In the genomic region with DNA sequence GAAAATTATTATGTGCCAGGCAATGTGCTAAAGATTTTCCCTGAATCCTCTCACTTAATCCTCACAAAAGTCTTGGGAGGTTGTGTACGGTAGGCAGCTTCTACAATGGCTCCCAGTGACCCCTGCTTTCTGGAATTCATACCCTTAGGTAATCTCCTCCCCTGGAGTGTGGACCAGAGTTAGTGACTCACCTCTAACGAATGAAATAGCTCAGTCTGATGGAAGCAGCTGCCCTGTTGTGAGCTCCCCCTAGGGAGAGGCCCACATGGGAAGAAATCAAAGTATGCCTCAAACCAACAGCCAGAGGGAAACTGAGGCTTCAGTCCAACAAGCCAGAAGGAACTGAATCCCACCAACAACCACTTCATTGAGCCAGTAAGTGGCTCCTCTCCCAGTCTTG, we compare ENCODE assay signal across 24 cellular contexts.
DNase-seq lines count a peak whose midpoint lies in the region; ATAC-seq and TF ChIP-seq lines count a peak whose summit lies in the region.
"Had no signal": no experiment of that assay in that cellular context is flagged by ENCODE, and none has a peak within 500 bp of the region (broad histone marks: within the 10 kb centered on the region; RNA-seq: fewer than 3 reads in every experiment).

No MANE protein-coding gene starts in this region.

- peak overlapping the region; percentile 41 for H3K4ac ChIP-seq in trophoblast cell (ENCODE audit: low read depth, low read length)

- H4K8ac ChIP-seq in trophoblast cell (ENCODE audit: low read depth, low read length): peak overlapping the region; percentile 62

- TF ChIP-seq CTCF in PC-3 (conservative IDR thresholded peaks at IDR 0.05; ENCODE audit: low read depth, low read length) (no peak), choroid plexus epithelial cell (conservative IDR thresholded peaks at IDR 0.05; ENCODE audit: low read depth, low read length) (no peak), sigmoid colon (IDR thresholded peaks at IDR 0.05) (no peak)

- H3K79me1 ChIP-seq in trophoblast cell (ENCODE audit: low read length): peaks cover 21% of the 10 kb centered on the region

- H3K4me3 ChIP-seq in PC-3 (ENCODE audit: low read length): no peak overlapping the region
- H3K4me3 ChIP-seq in choroid plexus epithelial cell (ENCODE audit: low read depth, low read length): no peak overlapping the region
- no peak overlapping the region for H3K4me3 ChIP-seq in trophoblast cell (ENCODE audit: low read depth, low read length)
- H3K4me3 ChIP-seq in sigmoid colon: no peak overlapping the region
- H3K4me3 ChIP-seq: BLaER1, dorsolateral prefrontal cortex had no signal

- ATAC-seq in PC-3: no peak
- ATAC-seq: activated CD8-positive, alpha-beta T cell treated with anti-CD3 and anti-CD28 coated beads for 36 hours had no signal

- no TSS peak for BruUV-seq in PC-3 (replicated peaks; lab: Mats Ljungman, UMichigan)

- H3K36me3 ChIP-seq in PC-3 (ENCODE audit: low read depth, low read length): no peaks in the 10 kb centered on the region
- H3K36me3 ChIP-seq in trophoblast cell (ENCODE audit: control insufficient read depth in 1 of 2, insufficient read depth in 2 of 2, low read length in 2 of 2): peaks cover 0 to 2% of the 10 kb centered on the region in 2 experiments
- H3K36me3 ChIP-seq in sigmoid colon: no peaks in the 10 kb centered on the region
- H3K36me3 ChIP-seq: BLaER1 had no signal

- POLR2A ChIA-PET in PC-3 (lab: Charles Lee; ENCODE audit: unreplicated experiment): no interaction called here
- POLR2A ChIA-PET in activated CD4-positive, alpha-beta memory T cell treated with anti-CD3 and anti-CD28 coated beads for 36 hours (lab: Charles Lee): no interaction called here

- no peaks in the 10 kb centered on the region for H3K9me3 Mint-ChIP-seq in activated CD4-positive, alpha-beta memory T cell treated with anti-CD3 and anti-CD28 coated beads for 36 hours
- no peaks in the 10 kb centered on the region for H3K9me3 Mint-ChIP-seq in activated naive CD8-positive, alpha-beta T cell treated with anti-CD3 and anti-CD28 coated beads for 36 hours
- H3K9me3 Mint-ChIP-seq: activated CD8-positive, alpha-beta T cell treated with anti-CD3 and anti-CD28 coated beads for 36 hours; activated naive CD4-positive, alpha-beta T cell treated with anti-CD3 and anti-CD28 coated beads, Interleukin-2, amount 50 U/mL, for 24 hours; nephron had no signal

- no peaks in the 10 kb centered on the region for H3K36me3 Mint-ChIP-seq in activated CD4-positive, alpha-beta memory T cell treated with anti-CD3 and anti-CD28 coated beads for 36 hours
- no peaks in the 10 kb centered on the region for H3K36me3 Mint-ChIP-seq in activated naive CD8-positive, alpha-beta T cell treated with anti-CD3 and anti-CD28 coated beads for 36 hours
- H3K36me3 Mint-ChIP-seq: activated naive CD4-positive, alpha-beta T cell treated with anti-CD3 and anti-CD28 coated beads, Interleukin-2, amount 50 U/mL, for 24 hours had no signal

- H3K9me3 ChIP-seq in PC-3 (ENCODE audit: low read length) (no peaks in the 10 kb centered on the region), trophoblast cell (ENCODE audit: insufficient read depth, low read depth, low read length) (no peaks in the 10 kb centered on the region), sigmoid colon (no peaks in the 10 kb centered on the region)
- H3K9me3 ChIP-seq: BLaER1 had no signal

- no peaks in the 10 kb centered on the region for H3K27me3 ChIP-seq in PC-3 (ENCODE audit: low read length)
- H3K27me3 ChIP-seq in trophoblast cell (ENCODE audit: insufficient read depth, low read length): no peaks in the 10 kb centered on the region
- H3K27me3 ChIP-seq in sigmoid colon: no peaks in the 10 kb centered on the region
- H3K27me3 ChIP-seq: BLaER1 had no signal

- no CpG with 5 or more reads among the region's 2 CpGs for WGBS in trophoblast cell (ENCODE audit: extremely low coverage, insufficient coverage, insufficient read length)
- 61 to 73% methylated on average over 2 of the region's 2 CpGs for WGBS in sigmoid colon, 2 donors

- TF ChIP-seq POLR2A in sigmoid colon (IDR thresholded peaks at IDR 0.05): no peak

- no peak overlapping the region for H3K18ac ChIP-seq in trophoblast cell (ENCODE audit: low read length)

- H3K4me1 ChIP-seq in PC-3 (ENCODE audit: insufficient read depth, low read length) (no peaks in the 10 kb centered on the region), trophoblast cell (ENCODE audit: control insufficient read depth in 1 of 2, insufficient read depth in 2 of 2, low read length in 2 of 2) (peaks cover 3 to 8% of the 10 kb centered on the region in 2 experiments), sigmoid colon (no peaks in the 10 kb centered on the region)
- H3K4me1 ChIP-seq: BLaER1 had no signal

- no peaks in the 10 kb centered on the region for H3K9me2 ChIP-seq in PC-3 (replicated peaks; ENCODE audit: low read length)

- H4K91ac ChIP-seq in trophoblast cell (ENCODE audit: low read depth, low read length): peak overlapping the region; percentile 98

- H3K79me2 ChIP-seq in PC-3 (ENCODE audit: low read length) (no peaks in the 10 kb centered on the region), trophoblast cell (ENCODE audit: control insufficient read depth, insufficient read depth, low read length, poor library complexity) (no peaks in the 10 kb centered on the region)

- H3K23ac ChIP-seq in trophoblast cell (ENCODE audit: low read length): no peak overlapping the region

- no peaks in the 10 kb centered on the region for H3F3A ChIP-seq in PC-3 (ENCODE audit: low read length, unreplicated experiment)

- no peaks in the 10 kb centered on the region for H3K4me1 Mint-ChIP-seq in activated CD4-positive, alpha-beta memory T cell treated with anti-CD3 and anti-CD28 coated beads for 36 hours (ENCODE audit: low read depth)
- no peaks in the 10 kb centered on the region for H3K4me1 Mint-ChIP-seq in activated naive CD8-positive, alpha-beta T cell treated with anti-CD3 and anti-CD28 coated beads for 36 hours
- H3K4me1 Mint-ChIP-seq: activated naive CD4-positive, alpha-beta T cell treated with anti-CD3 and anti-CD28 coated beads, Interleukin-2, amount 50 U/mL, for 24 hours had no signal

- no peak overlapping the region for H3K9ac ChIP-seq in PC-3 (ENCODE audit: low read length)
- H3K9ac ChIP-seq in trophoblast cell (ENCODE audit: low read length): no peak overlapping the region
- H3K9ac ChIP-seq: BLaER1 had no signal

- no peak overlapping the region for H4K12ac ChIP-seq in trophoblast cell (ENCODE audit: low read depth, low read length)

- H2BK120ac ChIP-seq in trophoblast cell (ENCODE audit: insufficient read depth, low read length, poor library complexity): peak overlapping the region; percentile 82

- DNase-seq in EL: peak; percentile 84
- peak; percentile 8 for DNase-seq in PC-3
- peak; percentile 5 for DNase-seq in choroid plexus epithelial cell (ENCODE audit: low read depth)
- peak; percentile 57 to 74 for DNase-seq in trophoblast cell
- DNase-seq in activated CD4-positive, alpha-beta memory T cell treated with anti-CD3 and anti-CD28 coated beads for 36 hours: no peak
- DNase-seq in activated naive CD8-positive, alpha-beta T cell treated with anti-CD3 and anti-CD28 coated beads for 36 hours: no peak
- no peak for DNase-seq in sigmoid colon
- no peak for DNase-seq in HUDEP-2 (lab: John Stamatoyannopoulos, UW; ENCODE audit: unreplicated experiment in 76 of 76)
- DNase-seq: activated CD8-positive, alpha-beta T cell treated with anti-CD3 and anti-CD28 coated beads for 36 hours; activated T-cell treated with anti-CD3 and anti-CD28 coated beads, Interleukin-2, amount 50 U/mL, for 48 hours; dorsolateral prefrontal cortex; GF-D8; head of caudate nucleus; HFFc6; NCI-H187 treated with DMSO at 0.1 percent for 48 hours; posterior cingulate gyrus; SHP77; stimulated activated CD4-positive, alpha-beta T cell treated with anti-CD3 and anti-CD28 coated beads, Interleukin-4, amount 100 ng/mL, for 4 hours; substantia nigra had no signal

- peak overlapping the region; percentile 61 for H2BK12ac ChIP-seq in trophoblast cell (ENCODE audit: low read length)

- H2AK5ac ChIP-seq in trophoblast cell (ENCODE audit: low read length): no peak overlapping the region

- H4K20me1 ChIP-seq in PC-3 (ENCODE audit: low read length): no peaks in the 10 kb centered on the region
- H4K20me1 ChIP-seq: BLaER1 had no signal

- H3K27ac Mint-ChIP-seq in activated CD4-positive, alpha-beta memory T cell treated with anti-CD3 and anti-CD28 coated beads for 36 hours: no peak overlapping the region
- no peak overlapping the region for H3K27ac Mint-ChIP-seq in activated naive CD8-positive, alpha-beta T cell treated with anti-CD3 and anti-CD28 coated beads for 36 hours
- H3K27ac Mint-ChIP-seq: activated CD8-positive, alpha-beta T cell treated with anti-CD3 and anti-CD28 coated beads for 36 hours; activated naive CD4-positive, alpha-beta T cell treated with anti-CD3 and anti-CD28 coated beads, Interleukin-2, amount 50 U/mL, for 24 hours; HFFc6; nephron; T-helper 1 cell treated with Interleukin-12 subunit alpha and Interleukin-12 subunit beta and Interleukin-4 antibody, amounts not matched to agents 30 μg/mL and 1 μg/mL, for 36 hours had no signal

- no peaks in the 10 kb centered on the region for H3K27me3 Mint-ChIP-seq in activated CD4-positive, alpha-beta memory T cell treated with anti-CD3 and anti-CD28 coated beads for 36 hours
- H3K27me3 Mint-ChIP-seq in activated naive CD8-positive, alpha-beta T cell treated with anti-CD3 and anti-CD28 coated beads for 36 hours: no peaks in the 10 kb centered on the region
- H3K27me3 Mint-ChIP-seq: activated CD8-positive, alpha-beta T cell treated with anti-CD3 and anti-CD28 coated beads for 36 hours had no signal

- peak overlapping the region; percentile 59 for H3K14ac ChIP-seq in trophoblast cell (ENCODE audit: low read length)

- no peak for TF ChIP-seq EP300 in sigmoid colon (IDR thresholded peaks at IDR 0.05)

- CTCF ChIA-PET in PC-3 (lab: Charles Lee): no interaction called here
- CTCF ChIA-PET in activated CD4-positive, alpha-beta memory T cell treated with anti-CD3 and anti-CD28 coated beads for 36 hours (lab: Charles Lee): no interaction called here

- H2AFZ ChIP-seq in PC-3 (ENCODE audit: low read length) (no peak overlapping the region), trophoblast cell (ENCODE audit: insufficient read depth, low read length, poor library complexity) (no peak overlapping the region)

- peak overlapping the region; percentile 85 for H2BK5ac ChIP-seq in trophoblast cell (ENCODE audit: low read depth, low read length, poor library complexity)

- no peak overlapping the region for H3K4me3 Mint-ChIP-seq in activated CD4-positive, alpha-beta memory T cell treated with anti-CD3 and anti-CD28 coated beads for 36 hours
- H3K4me3 Mint-ChIP-seq in activated naive CD8-positive, alpha-beta T cell treated with anti-CD3 and anti-CD28 coated beads for 36 hours: no peak overlapping the region
- H3K4me3 Mint-ChIP-seq: activated CD8-positive, alpha-beta T cell treated with anti-CD3 and anti-CD28 coated beads for 36 hours; activated naive CD4-positive, alpha-beta T cell treated with anti-CD3 and anti-CD28 coated beads, Interleukin-2, amount 50 U/mL, for 24 hours; HFFc6; nephron; T-helper 1 cell treated with Interleukin-12 subunit alpha and Interleukin-12 subunit beta and Interleukin-4 antibody, amounts not matched to agents 30 μg/mL and 1 μg/mL, for 36 hours had no signal

- intact Hi-C loops in PC-3 (cut with micrococcal nuclease): no loop called here
- intact Hi-C loops in activated CD4-positive, alpha-beta memory T cell treated with anti-CD3 and anti-CD28 coated beads for 36 hours (cut with micrococcal nuclease): no loop called here
- intact Hi-C loops in sigmoid colon (cut with DNase I): loop anchor here (10.0 kb wide), 1 partner anchor 62 kb away; no protein-coding TSS in a partner anchor

- no peak overlapping the region for H3K27ac ChIP-seq in PC-3 (ENCODE audit: low read length)
- peak overlapping the region; percentile 35 for H3K27ac ChIP-seq in trophoblast cell (ENCODE audit: low read depth, low read length)
- H3K27ac ChIP-seq in sigmoid colon: no peak overlapping the region
- H3K27ac ChIP-seq: BLaER1, dorsolateral prefrontal cortex, VCaP had no signal

- H3K4me2 ChIP-seq in PC-3 (ENCODE audit: low read length) (no peak overlapping the region), trophoblast cell (ENCODE audit: low read length) (no peak overlapping the region)
- H3K4me2 ChIP-seq: BLaER1 had no signal

Comparison
In these comparisons a context has a peak if more than half of its experiments do, and no peak if none do; other contexts are left out.
1. DNase-seq: peak in EL (single experiment), PC-3 (single experiment), choroid plexus epithelial cell (single experiment) and trophoblast cell (2 of 2); none in activated CD4-positive, alpha-beta memory T cell treated with anti-CD3 and anti-CD28 coated beads for 36 hours (single experiment), activated naive CD8-positive, alpha-beta T cell treated with anti-CD3 and anti-CD28 coated beads for 36 hours (single experiment), sigmoid colon (single experiment) and HUDEP-2 (0 of 76).